ENCODE assay signal across 1 cellular context in the genomic region with DNA sequence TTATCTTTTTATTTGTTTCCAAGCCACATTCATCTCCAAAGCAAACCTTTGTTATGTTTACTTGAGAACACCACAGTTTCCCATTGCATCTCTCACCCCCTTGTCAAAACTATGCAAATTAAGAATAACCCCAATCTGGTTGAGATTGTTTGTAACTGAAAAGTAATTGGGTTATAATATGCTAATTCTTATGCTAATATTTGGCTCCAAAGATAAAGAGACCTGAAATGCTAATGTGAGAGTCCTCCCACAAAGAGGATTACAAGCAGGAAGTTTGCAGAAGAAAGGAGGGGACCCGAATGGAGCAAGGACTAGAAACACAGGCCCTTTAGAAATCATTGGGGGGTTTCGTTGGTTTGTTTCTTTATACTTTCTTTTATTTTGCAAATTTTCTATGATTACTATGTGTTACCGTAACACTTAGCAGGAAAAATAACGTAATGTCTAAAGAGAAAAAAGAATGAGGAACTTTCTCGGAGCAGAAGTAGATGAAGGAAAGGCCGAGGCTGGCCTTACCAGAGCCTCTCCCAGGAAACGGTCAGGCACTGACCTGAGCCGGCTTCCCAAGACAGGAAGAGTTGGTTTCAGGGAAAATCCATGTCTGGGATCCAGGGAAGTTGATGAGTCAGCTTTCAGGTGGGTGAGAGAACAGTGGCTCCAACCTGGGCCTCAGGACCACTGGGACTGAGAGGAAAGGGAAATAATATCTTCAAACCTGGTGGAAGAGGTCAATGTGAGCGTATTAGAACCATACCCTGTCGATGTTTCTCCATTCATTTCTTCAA.
TF ChIP-seq lines count a peak whose summit lies in the region.

No MANE protein-coding gene starts in this region.

TF ChIP-seq in H1, 55 proteins besides CTCF, POLR2A, EP300 and RAD21:
- no peak for TF ChIP-seq SP1 (IDR thresholded peaks at IDR 0.05; ENCODE audit: low read depth, low read length)
- peak; percentile 50; the same call in 1 of the 2 replicates for TF ChIP-seq MAFK (IDR thresholded peaks at IDR 0.05; ENCODE audit: low read depth, low read length)
- TF ChIP-seq BACH1 (IDR thresholded peaks at IDR 0.05; ENCODE audit: low read length): peak; percentile 44
